Comparison of ENCODE assay signal across 8 cellular contexts in the genomic region with DNA sequence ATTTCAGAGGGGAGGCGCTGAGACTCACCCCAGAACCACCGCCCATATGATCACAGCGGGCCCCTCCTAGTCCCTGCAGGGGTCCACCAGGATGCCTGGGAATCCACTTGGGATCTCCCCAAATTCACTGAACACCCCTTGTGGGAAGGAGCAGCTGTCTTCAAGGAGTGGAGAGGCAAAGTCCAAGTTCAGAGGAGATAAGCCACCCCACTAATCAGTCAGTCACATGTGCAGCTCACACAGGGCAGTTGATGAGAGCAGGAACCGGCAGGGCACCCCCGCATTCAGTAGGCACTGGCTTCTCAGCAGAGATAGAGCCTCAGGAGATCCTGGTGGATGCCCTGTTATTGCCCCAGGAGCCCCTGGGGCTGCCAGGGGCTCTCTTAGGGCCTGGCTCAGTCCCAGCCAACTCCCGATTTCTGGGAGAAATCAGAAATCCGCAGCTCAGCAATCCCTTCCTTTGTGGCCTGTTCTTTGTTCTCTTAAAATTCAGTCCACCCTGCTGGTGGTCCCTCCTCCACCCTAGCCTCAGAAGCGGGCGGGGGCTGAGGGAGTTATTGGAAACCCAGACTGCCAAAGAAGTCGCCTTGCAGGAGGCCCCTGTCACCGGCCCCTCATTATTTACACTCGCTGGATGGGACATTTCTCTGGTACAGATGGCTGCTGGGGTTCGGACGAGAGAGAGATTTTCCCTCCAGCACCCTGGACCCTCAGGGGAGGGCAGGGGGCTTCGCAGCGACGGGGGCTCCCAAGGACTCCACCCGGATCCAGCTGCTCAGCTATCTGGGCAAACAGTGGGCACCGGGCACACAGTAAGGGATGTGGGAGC. TPM values are rescaled to one million over a fixed set of nuclear protein-coding genes. Genes with fewer than 3 reads are reported as not detected.
DNase-seq lines count a peak whose midpoint lies in the region; ATAC-seq lines count a peak whose summit lies in the region.

No MANE protein-coding gene starts in this region.

- H3K36me3 Mint-ChIP-seq in activated naive CD4-positive, alpha-beta T cell treated with anti-CD3 and anti-CD28 coated beads, Interleukin-2, amount 50 U/mL, for 24 hours = no peaks in the 10 kb centered on the region
- H3K36me3 Mint-ChIP-seq in activated naive CD8-positive, alpha-beta T cell treated with anti-CD3 and anti-CD28 coated beads, Interleukin-2, amount 10 ng/mL, durations not matched to agents 7 days and 5 days = no peaks in the 10 kb centered on the region
- no peaks in the 10 kb centered on the region for H3K36me3 Mint-ChIP-seq in stimulated activated memory B cell treated with anti-CD40 and anti-IgM and Interleukin-4, amounts not matched to agents 10 μg/mL and 1 μg/mL and 100 μg/mL, for 72 hours

- DNase-seq in activated naive CD4-positive, alpha-beta T cell treated with anti-CD3 and anti-CD28 coated beads, Interleukin-2, amount 50 U/mL, for 16 hours = no peak
- no peak for DNase-seq in activated naive CD8-positive, alpha-beta T cell treated with anti-CD3 and anti-CD28 coated beads, Interleukin-2, amount 10 ng/mL, durations not matched to agents 7 days and 5 days
- no peak for DNase-seq in DMS53 (lab: John Stamatoyannopoulos, UW)

- no peaks in the 10 kb centered on the region for H3K9me3 ChIP-seq in iPS-20b (ENCODE audit: insufficient read depth, low read depth, low read length)

- H3K27ac Mint-ChIP-seq in activated naive CD4-positive, alpha-beta T cell treated with anti-CD3 and anti-CD28 coated beads, Interleukin-2, amount 50 U/mL, for 24 hours = peak overlapping the region; percentile 5
- no peak overlapping the region for H3K27ac Mint-ChIP-seq in activated naive CD8-positive, alpha-beta T cell treated with anti-CD3 and anti-CD28 coated beads, Interleukin-2, amount 10 ng/mL, durations not matched to agents 7 days and 5 days
- peak overlapping the region; percentile 73 for H3K27ac Mint-ChIP-seq in stimulated activated memory B cell treated with anti-CD40 and anti-IgM and Interleukin-4, amounts not matched to agents 10 μg/mL and 1 μg/mL and 100 μg/mL, for 72 hours

- peak overlapping the region; percentile 91 for H3K4me3 ChIP-seq in iPS-20b (ENCODE audit: low read length)

- peaks cover 27% of the 10 kb centered on the region for H3K4me1 ChIP-seq in iPS-20b (ENCODE audit: insufficient read depth, low read length)

- peak overlapping the region; percentile 86 for H3K9ac ChIP-seq in iPS-20b (ENCODE audit: low read depth, low read length)

- peaks cover 12% of the 10 kb centered on the region for H3K4me1 Mint-ChIP-seq in activated naive CD4-positive, alpha-beta T cell treated with anti-CD3 and anti-CD28 coated beads, Interleukin-2, amount 50 U/mL, for 24 hours
- H3K4me1 Mint-ChIP-seq in activated naive CD8-positive, alpha-beta T cell treated with anti-CD3 and anti-CD28 coated beads, Interleukin-2, amount 10 ng/mL, durations not matched to agents 7 days and 5 days = no peaks in the 10 kb centered on the region
- H3K4me1 Mint-ChIP-seq in stimulated activated memory B cell treated with anti-CD40 and anti-IgM and Interleukin-4, amounts not matched to agents 10 μg/mL and 1 μg/mL and 100 μg/mL, for 72 hours = peaks cover 22% of the 10 kb centered on the region

- POLR2A ChIA-PET in activated naive CD8-positive, alpha-beta T cell treated with anti-CD3 and anti-CD28 coated beads, Interleukin-2, amount 10 ng/mL, durations not matched to agents 7 days and 5 days (lab: Charles Lee) = interaction anchor here (0.5 to 2.1 kb wide), 3 partner anchors 70 to 84 kb away, joined by 3 to 6 read pairs (median 3); a partner anchor contains a TSS

- peak overlapping the region; percentile 84 for H3K4me3 Mint-ChIP-seq in activated naive CD4-positive, alpha-beta T cell treated with anti-CD3 and anti-CD28 coated beads, Interleukin-2, amount 50 U/mL, for 24 hours
- H3K4me3 Mint-ChIP-seq in activated naive CD8-positive, alpha-beta T cell treated with anti-CD3 and anti-CD28 coated beads, Interleukin-2, amount 10 ng/mL, durations not matched to agents 7 days and 5 days = peak overlapping the region; percentile 76
- peak overlapping the region; percentile 81 for H3K4me3 Mint-ChIP-seq in stimulated activated memory B cell treated with anti-CD40 and anti-IgM and Interleukin-4, amounts not matched to agents 10 μg/mL and 1 μg/mL and 100 μg/mL, for 72 hours

- H3K27me3 Mint-ChIP-seq in activated naive CD4-positive, alpha-beta T cell treated with anti-CD3 and anti-CD28 coated beads, Interleukin-2, amount 50 U/mL, for 24 hours = no peaks in the 10 kb centered on the region
- H3K27me3 Mint-ChIP-seq in activated naive CD8-positive, alpha-beta T cell treated with anti-CD3 and anti-CD28 coated beads, Interleukin-2, amount 10 ng/mL, durations not matched to agents 7 days and 5 days = peaks cover 24% of the 10 kb centered on the region
- H3K27me3 Mint-ChIP-seq in stimulated activated memory B cell treated with anti-CD40 and anti-IgM and Interleukin-4, amounts not matched to agents 10 μg/mL and 1 μg/mL and 100 μg/mL, for 72 hours = peaks cover 3% of the 10 kb centered on the region

- H3K27ac ChIP-seq in iPS-20b (ENCODE audit: low read length) = peak overlapping the region; percentile 23

- H3K9me3 Mint-ChIP-seq in activated naive CD4-positive, alpha-beta T cell treated with anti-CD3 and anti-CD28 coated beads, Interleukin-2, amount 50 U/mL, for 24 hours = no peaks in the 10 kb centered on the region
- H3K9me3 Mint-ChIP-seq in activated naive CD8-positive, alpha-beta T cell treated with anti-CD3 and anti-CD28 coated beads, Interleukin-2, amount 10 ng/mL, durations not matched to agents 7 days and 5 days = no peaks in the 10 kb centered on the region
- no peaks in the 10 kb centered on the region for H3K9me3 Mint-ChIP-seq in stimulated activated memory B cell treated with anti-CD40 and anti-IgM and Interleukin-4, amounts not matched to agents 10 μg/mL and 1 μg/mL and 100 μg/mL, for 72 hours

- ATAC-seq in activated naive CD8-positive, alpha-beta T cell treated with anti-CD3 and anti-CD28 coated beads, Interleukin-2, amount 10 ng/mL, durations not matched to agents 7 days and 5 days (ENCODE audit: low read depth) = no peak
- ATAC-seq in stimulated activated memory B cell treated with anti-CD40 and anti-IgM and Interleukin-4, amounts not matched to agents 10 μg/mL and 1 μg/mL and 100 μg/mL, for 72 hours = no peak
- ATAC-seq in GM19397 (IDR thresholded peaks at IDR 0.05; ENCODE audit: unreplicated experiment) (no peak), HG03520 (IDR thresholded peaks at IDR 0.05; ENCODE audit: unreplicated experiment) (no peak)

- peaks cover 15% of the 10 kb centered on the region for H3K27me3 ChIP-seq in iPS-20b (ENCODE audit: insufficient read depth, low read length)

- H3K36me3 ChIP-seq in iPS-20b (ENCODE audit: insufficient read depth, low read depth, low read length) = no peaks in the 10 kb centered on the region

RNA-seq across cellular contexts. Expression of gene CDC42EP4, which starts 1.9 kb away (rescaled TPM):
- 1 to 10 TPM; 1.5 to 2.7 TPM for total RNA-seq in activated naive CD8-positive, alpha-beta T cell treated with anti-CD3 and anti-CD28 coated beads, Interleukin-2, amount 10 ng/mL, durations not matched to agents 7 days and 5 days

RNA-seq across cellular contexts. Expression of gene CPSF4L, which starts 48.3 kb away (rescaled TPM):
- not detected for total RNA-seq in activated naive CD8-positive, alpha-beta T cell treated with anti-CD3 and anti-CD28 coated beads, Interleukin-2, amount 10 ng/mL, durations not matched to agents 7 days and 5 days
